16 cellular contexts compared by ENCODE assay signal in the genomic region with DNA sequence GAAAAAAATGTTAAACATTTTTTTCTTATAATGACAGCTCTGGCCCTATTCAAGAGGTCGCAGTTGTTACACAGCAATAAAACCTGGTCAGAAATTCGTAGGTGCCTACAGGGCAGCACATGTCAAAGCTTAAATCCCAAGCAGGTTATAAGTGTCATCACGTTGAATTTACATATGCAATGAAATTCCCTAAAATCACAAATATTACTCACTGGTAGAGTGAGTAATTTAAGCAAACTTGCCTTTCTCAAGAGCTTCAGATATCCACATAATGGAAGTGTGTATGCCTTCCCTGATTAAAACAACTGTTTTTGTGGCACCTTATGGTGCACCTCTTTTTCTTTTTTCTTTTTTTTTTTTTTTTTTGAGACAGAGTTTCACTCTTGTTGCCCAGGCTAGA.
A peak's percentile ranks its signal among the peaks of the same experiment; 100 is the strongest.
DNase-seq lines count a peak whose midpoint lies in the region; ATAC-seq, FAIRE-seq and TF ChIP-seq lines count a peak whose summit lies in the region.
"Had no signal": no experiment of that assay in that cellular context is flagged by ENCODE, and none has a peak within 500 bp of the region (broad histone marks: within the 10 kb centered on the region; RNA-seq: fewer than 3 reads in every experiment).

No MANE protein-coding gene starts in this region.

- no peak overlapping the region for H3K4me3 ChIP-seq in bronchial epithelial cell (ENCODE audit: low read depth, low read length)
- H3K4me3 ChIP-seq: BLaER1 treated with 17β-estradiol and CSF1 and Interleukin-3, amounts not matched to agents 10 nM and 100 nM; GM12878; HAP-1 had no signal

- peak overlapping the region; percentile 23 for H3K27ac Mint-ChIP-seq in mesothelial cell of epicardium
- H3K27ac Mint-ChIP-seq: B cell; CD8-positive, alpha-beta T cell; IgD-negative memory B cell had no signal

- ATAC-seq in Right ventricle myocardium superior (ENCODE audit: poor library complexity), result no peak
- ATAC-seq: CD8-positive, alpha-beta T cell; GM12878; HepG2 had no signal

- no peak overlapping the region for H3K4me3 Mint-ChIP-seq in mesothelial cell of epicardium
- H3K4me3 Mint-ChIP-seq: B cell; CD8-positive, alpha-beta T cell; IgD-negative memory B cell had no signal

- DNase-seq in H54 (ENCODE audit: insufficient read length, low spot score), result no peak
- peak; percentile 83 for DNase-seq in bronchial epithelial cell (ENCODE audit: low read depth)
- DNase-seq in mesothelial cell of epicardium (ENCODE audit: low spot score in 2 of 2, unreplicated experiment in 2 of 2), result no peak
- DNase-seq in GM13977 (ENCODE audit: low spot score), result no peak
- no peak for DNase-seq in Right ventricle myocardium superior
- no peak for DNase-seq in NCI-H1417 treated with DMSO at 0.1 percent for 48 hours (lab: John Stamatoyannopoulos, UW)
- DNase-seq: Calu3; CD8-positive, alpha-beta T cell; DMS79 treated with DMSO at 0.1 percent for 48 hours had no signal

- TF ChIP-seq CTCF in bronchial epithelial cell (IDR thresholded peaks at IDR 0.05; ENCODE audit: insufficient read depth, low read length, severe bottlenecking) (no peak), mesothelial cell of epicardium (IDR thresholded peaks at IDR 0.05; ENCODE audit: unreplicated experiment) (no peak), GM13977 (IDR thresholded peaks at IDR 0.05; ENCODE audit: extremely low read depth, insufficient read depth, missing control alignments) (no peak)

- TF ChIP-seq POLR2A in H54 (IDR thresholded peaks at IDR 0.05; ENCODE audit: low read depth, low read length), result no peak

- peak; percentile 53 for FAIRE-seq in H54 (lab: Jason Lieb, UNC)
- FAIRE-seq in bronchial epithelial cell (lab: Jason Lieb, UNC), result no peak
- FAIRE-seq: GM12878, H1, HepG2 had no signal

- no peaks in the 10 kb centered on the region for H3K36me3 ChIP-seq in bronchial epithelial cell (ENCODE audit: control insufficient read depth, insufficient read depth, low read length)
- H3K36me3 ChIP-seq: BLaER1 treated with 17β-estradiol and CSF1 and Interleukin-3, amounts not matched to agents 10 nM and 100 nM; HAP-1 had no signal

- intact Hi-C loops in Right ventricle myocardium superior (cut with DNase I), result no loop called here

- in situ Hi-C loops in GM13977 (cut with MboI; ENCODE audit: low pct_unique_long_range_greater_than_20kb, low sequenced_read_pairs, unreplicated experiment), result no loop called here

- no peaks in the 10 kb centered on the region for H3K27me3 ChIP-seq in bronchial epithelial cell (ENCODE audit: control insufficient read depth, insufficient read depth, low read length)
- H3K27me3 ChIP-seq: BLaER1 treated with 17β-estradiol and CSF1 and Interleukin-3, amounts not matched to agents 10 nM and 100 nM had no signal

- H3K36me3 Mint-ChIP-seq in mesothelial cell of epicardium, result peaks cover 4% of the 10 kb centered on the region
- H3K36me3 Mint-ChIP-seq: CD8-positive, alpha-beta T cell; IgD-negative memory B cell had no signal

- H3K27me3 Mint-ChIP-seq in mesothelial cell of epicardium (ENCODE audit: low read depth), result no peaks in the 10 kb centered on the region

- H3K9me3 Mint-ChIP-seq in mesothelial cell of epicardium, result peaks cover 14% of the 10 kb centered on the region
- H3K9me3 Mint-ChIP-seq: CD8-positive, alpha-beta T cell had no signal

- peaks cover 53% of the 10 kb centered on the region for H3K4me1 Mint-ChIP-seq in mesothelial cell of epicardium
- H3K4me1 Mint-ChIP-seq: B cell had no signal
